9 cellular contexts compared by ENCODE assay signal in genomic region chr16:64440421-64440831, GRCh38.
DNase-seq lines count a peak whose midpoint lies in the region; ATAC-seq and TF ChIP-seq lines count a peak whose summit lies in the region.
"Had no signal": no experiment of that assay in that cellular context is flagged by ENCODE, and none has a peak within 500 bp of the region (broad histone marks: within the 10 kb centered on the region; RNA-seq: fewer than 3 reads in every experiment).

No MANE protein-coding gene starts in this region.

- no peak for TF ChIP-seq CTCF in foreskin fibroblast (IDR thresholded peaks at IDR 0.05; ENCODE audit: low read depth, low read length)

- peak overlapping the region; percentile 69 for H3K4me2 ChIP-seq in GM23248 (ENCODE audit: unreplicated experiment)

- no peaks in the 10 kb centered on the region for H3K79me2 ChIP-seq in GM23248 (ENCODE audit: insufficient read depth)

- H4K20me1 ChIP-seq in GM23248 (ENCODE audit: insufficient read depth) = no peaks in the 10 kb centered on the region

- H3F3A ChIP-seq in GM23248 (ENCODE audit: insufficient read depth) = peaks cover 17% of the 10 kb centered on the region

- in situ Hi-C loops in GM23248 (cut with MboI) = no loop called here

- 3 to 5% methylated on average over 3 of the region's 3 CpGs for WGBS in GM23248 (ENCODE audit: low coverage in 1 of 2, low lambda C conversion rate in 2 of 2, missing lambda C conversion rate in 2 of 2), 2 experiments

- no peak for ATAC-seq in T-cell (replicated peaks in 1 of 4)
- ATAC-seq: stimulated activated naive CD8-positive, alpha-beta T cell treated with anti-CD3 and anti-CD28 coated beads, Interleukin-15, amount 100 ng/mL, for 72 hours had no signal

- no peaks in the 10 kb centered on the region for H3K9me2 ChIP-seq in GM23248 (ENCODE audit: insufficient read depth)

- no peaks in the 10 kb centered on the region for H3K27me3 ChIP-seq in GM23248 (replicated peaks; ENCODE audit: insufficient read depth)
- H3K27me3 ChIP-seq in SJSA1 (replicated peaks) = no peaks in the 10 kb centered on the region
- no peaks in the 10 kb centered on the region for H3K27me3 ChIP-seq in skeletal muscle tissue (ENCODE audit: control insufficient read depth in 3 of 3, insufficient read depth in 3 of 3, low read length in 3 of 3)

- CTCF ChIA-PET in T-cell (lab: Charles Lee) = interaction anchor here in 1 of 2 donors (0.6 kb wide), 1 partner anchor 347 kb away, joined by 3 read pairs; no protein-coding TSS in a partner anchor

- H3K4me1 ChIP-seq in GM23248 (ENCODE audit: insufficient read depth) (peaks cover 21% of the 10 kb centered on the region), SJSA1 (replicated peaks) (peaks cover 10% of the 10 kb centered on the region), skeletal muscle tissue (ENCODE audit: control insufficient read depth in 3 of 3, insufficient read depth in 3 of 3, low read length in 3 of 3) (peaks cover 0 to 8% (median 5%) of the 10 kb centered on the region in 3 donors)

- no peaks in the 10 kb centered on the region for H3K9me3 ChIP-seq in GM23248 (ENCODE audit: low read depth)
- no peaks in the 10 kb centered on the region for H3K9me3 ChIP-seq in SJSA1 (replicated peaks)
- no peaks in the 10 kb centered on the region for H3K9me3 ChIP-seq in skeletal muscle tissue (ENCODE audit: control insufficient read depth in 3 of 3, low read length in 3 of 3)

- H3K4me3 ChIP-seq in GM23248 (0 out of 2 replicates have a peak overlapping the region, but pooled peaks have one; percentile 9), SJSA1 (no peak overlapping the region), foreskin fibroblast (ENCODE audit: low read depth in 1 of 2, low read length in 2 of 2) (no peak overlapping the region), skeletal muscle tissue (ENCODE audit: low read length in 3 of 3) (no peak overlapping the region)

- H2AFZ ChIP-seq in GM23248 = peak overlapping the region; percentile 11; the same call in 1 of the 2 replicates

- H3K27ac ChIP-seq in GM23248 (peak overlapping the region; percentile 89), SJSA1 (peak overlapping the region; percentile 42), skeletal muscle tissue (ENCODE audit: low read depth, low read length) (peak overlapping the region; percentile 65)

- peak; percentile 97 for DNase-seq in GM23248
- DNase-seq in SJSA1 (ENCODE audit: low read depth in 1 of 2, low spot score in 2 of 2) = peak; percentile 60 to 65
- peak; percentile 94 to 96 for DNase-seq in foreskin fibroblast
- no peak for DNase-seq in pons (ENCODE audit: low spot score)
- no peak for DNase-seq in T-cell
- no peak for DNase-seq in activated naive CD4-positive, alpha-beta T cell treated with Interleukin-2 at 50 U/mL for 16 hours
- DNase-seq: NCI-H1105; stimulated activated naive CD8-positive, alpha-beta T cell treated with anti-CD3 and anti-CD28 coated beads, Interleukin-15, amount 100 ng/mL, for 72 hours had no signal

- H3K4me1 Mint-ChIP-seq in T-cell = no peaks in the 10 kb centered on the region
- H3K4me1 Mint-ChIP-seq: stimulated activated naive CD8-positive, alpha-beta T cell treated with anti-CD3 and anti-CD28 coated beads, Interleukin-15, amount 100 ng/mL, for 72 hours had no signal

- H3K27me3 Mint-ChIP-seq in T-cell = no peaks in the 10 kb centered on the region
- H3K27me3 Mint-ChIP-seq: stimulated activated naive CD8-positive, alpha-beta T cell treated with anti-CD3 and anti-CD28 coated beads, Interleukin-15, amount 100 ng/mL, for 72 hours had no signal

- POLR2A ChIA-PET in T-cell (lab: Charles Lee) = no interaction called here

- no peaks in the 10 kb centered on the region for H3K36me3 ChIP-seq in GM23248 (ENCODE audit: low read depth)
- H3K36me3 ChIP-seq in SJSA1 = no peaks in the 10 kb centered on the region
- H3K36me3 ChIP-seq in skeletal muscle tissue (ENCODE audit: control insufficient read depth in 3 of 3, insufficient read depth in 3 of 3, low read length in 3 of 3) = no peaks in the 10 kb centered on the region

- H3K36me3 Mint-ChIP-seq in T-cell = no peaks in the 10 kb centered on the region

- peak overlapping the region; percentile 69 for H3K9ac ChIP-seq in GM23248
- H3K9ac ChIP-seq in skeletal muscle tissue (ENCODE audit: low read depth in 1 of 3, low read length in 3 of 3) = no peak overlapping the region

- H3K4me3 Mint-ChIP-seq in T-cell = no peak overlapping the region
- H3K4me3 Mint-ChIP-seq: stimulated activated naive CD8-positive, alpha-beta T cell treated with anti-CD3 and anti-CD28 coated beads, Interleukin-15, amount 100 ng/mL, for 72 hours had no signal

- H3K9me3 Mint-ChIP-seq in T-cell = peaks cover 13 to 27% (median 15%) of the 10 kb centered on the region in 3 donors

- H3K27ac Mint-ChIP-seq in T-cell = no peak overlapping the region
- H3K27ac Mint-ChIP-seq: stimulated activated naive CD8-positive, alpha-beta T cell treated with anti-CD3 and anti-CD28 coated beads, Interleukin-15, amount 100 ng/mL, for 72 hours had no signal

Comparison
In these comparisons a context has a peak if more than half of its experiments do, and no peak if none do; other contexts are left out.
1. DNase-seq: peak in GM23248 (single experiment), SJSA1 (2 of 2) and foreskin fibroblast (2 of 2); none in pons (single experiment), T-cell (0 of 34) and activated naive CD4-positive, alpha-beta T cell treated with Interleukin-2 at 50 U/mL for 16 hours (single experiment).
2. Peak in every context shown above with its lines, with median percentiles within 50 percentile points of each other: H3K27ac ChIP-seq.